25 cellular contexts compared by ENCODE assay signal in genomic region chr7:92794386-92794785, GRCh38. TPM values are rescaled to one million over a fixed set of nuclear protein-coding genes. Genes with fewer than 3 reads are reported as not detected.
DNase-seq lines count a peak whose midpoint lies in the region; ATAC-seq, FAIRE-seq and TF ChIP-seq lines count a peak whose summit lies in the region.
"Had no signal": no experiment of that assay in that cellular context is flagged by ENCODE, and none has a peak within 500 bp of the region (broad histone marks: within the 10 kb centered on the region; RNA-seq: fewer than 3 reads in every experiment).

No MANE protein-coding gene starts in this region.

- no peak for TF ChIP-seq RAD21 in IMR-90 (IDR thresholded peaks at IDR 0.05; ENCODE audit: low read length)

- H3K4me1 ChIP-seq in IMR-90 (ENCODE audit: control insufficient read depth, insufficient read depth, low read length) = peaks cover 30% of the 10 kb centered on the region
- H3K4me1 ChIP-seq in hepatocyte (ENCODE audit: insufficient read depth) = peaks cover 22% of the 10 kb centered on the region
- H3K4me1 ChIP-seq in naive thymus-derived CD4-positive, alpha-beta T cell (ENCODE audit: control insufficient read depth in 2 of 2, insufficient read depth in 2 of 2, low read length in 2 of 2) = peaks cover 0 to 3% of the 10 kb centered on the region in 2 donors
- H3K4me1 ChIP-seq in PC-3 (ENCODE audit: insufficient read depth, low read length) = peaks cover 5% of the 10 kb centered on the region; the same call in 1 of the 2 replicates

- POLR2A ChIA-PET in IMR-90 (lab: Charles Lee; ENCODE audit: unreplicated experiment) (no interaction called here), PC-3 (lab: Charles Lee; ENCODE audit: unreplicated experiment) (no interaction called here)
- POLR2A ChIA-PET in naive thymus-derived CD4-positive, alpha-beta T cell (lab: Charles Lee) = no interaction called here

- H2BK15ac ChIP-seq in IMR-90 (ENCODE audit: low read depth, low read length) = no peak overlapping the region

- no peak overlapping the region for H3K4me3 Mint-ChIP-seq in naive thymus-derived CD4-positive, alpha-beta T cell
- H3K4me3 Mint-ChIP-seq: CD4-positive, alpha-beta T cell; dendritic cell treated with granulocyte-macrophage colony-stimulating factor and Interleukin-4, amounts not matched to agents 40 ng/mL and 50 ng/mL, for 4 days; stimulated activated memory B cell treated with anti-CD40 and anti-IgM and Interleukin-4, amounts not matched to agents 10 μg/mL and 1 μg/mL and 100 μg/mL, for 72 hours; T-helper 2 cell treated with Interferon-gamma antibody and Interleukin-4, amounts not matched to agents 5 μg/mL and 100 μg/mL, for 36 hours had no signal

- H4K20me1 ChIP-seq in IMR-90 (ENCODE audit: insufficient read depth, low read length) (peaks cover 69% of the 10 kb centered on the region), hepatocyte (ENCODE audit: insufficient read depth, poor library complexity, severe bottlenecking) (peaks cover 8% of the 10 kb centered on the region), PC-3 (ENCODE audit: low read length) (no peaks in the 10 kb centered on the region)

- H3K36me3 ChIP-seq in IMR-90 (ENCODE audit: control insufficient read depth, insufficient read depth, low read length) = 0 out of 2 replicates have a peak, but pooled peaks cover 3% of the 10 kb centered on the region
- no peaks in the 10 kb centered on the region for H3K36me3 ChIP-seq in hepatocyte (replicated peaks; ENCODE audit: insufficient read depth, low read depth)
- H3K36me3 ChIP-seq in naive thymus-derived CD4-positive, alpha-beta T cell (ENCODE audit: control insufficient read depth in 2 of 3, insufficient read depth in 3 of 3, low read length in 3 of 3) = no peaks in the 10 kb centered on the region
- no peaks in the 10 kb centered on the region; the same call in 1 of the 2 replicates for H3K36me3 ChIP-seq in PC-3 (ENCODE audit: low read depth, low read length)
- H3K36me3 ChIP-seq: cardiac muscle cell had no signal

- H3K9me2 ChIP-seq in hepatocyte (replicated peaks; ENCODE audit: insufficient read depth) (no peaks in the 10 kb centered on the region), PC-3 (replicated peaks; ENCODE audit: low read length) (no peaks in the 10 kb centered on the region)

- no peaks in the 10 kb centered on the region for H3K27me3 Mint-ChIP-seq in naive thymus-derived CD4-positive, alpha-beta T cell
- H3K27me3 Mint-ChIP-seq: CD4-positive, alpha-beta T cell; dendritic cell treated with granulocyte-macrophage colony-stimulating factor and Interleukin-4, amounts not matched to agents 40 ng/mL and 50 ng/mL, for 4 days; progenitor cell of endocrine pancreas; stimulated activated memory B cell treated with anti-CD40 and anti-IgM and Interleukin-4, amounts not matched to agents 10 μg/mL and 1 μg/mL and 100 μg/mL, for 72 hours had no signal

- TF ChIP-seq CTCF in IMR-90 (conservative IDR thresholded peaks at IDR 0.05; ENCODE audit: low read depth, low read length) (no peak), hepatocyte (IDR thresholded peaks at IDR 0.05; ENCODE audit: poor library complexity) (no peak), PC-3 (conservative IDR thresholded peaks at IDR 0.05; ENCODE audit: low read depth, low read length) (no peak)

- H3K4me2 ChIP-seq in IMR-90 (ENCODE audit: low read depth, low read length) (no peak overlapping the region), hepatocyte (no peak overlapping the region), PC-3 (ENCODE audit: low read length) (no peak overlapping the region)

- peaks cover 5 to 38% (median 12%) of the 10 kb centered on the region in 5 donors for H3K36me3 Mint-ChIP-seq in naive thymus-derived CD4-positive, alpha-beta T cell

- no peak overlapping the region for H3K56ac ChIP-seq in IMR-90 (ENCODE audit: extremely low read depth, insufficient read depth, low read length)

- H3K14ac ChIP-seq in IMR-90 (replicated peaks; ENCODE audit: low read depth, low read length) = peak overlapping the region; percentile 34; the same call in 1 of the 2 replicates

- H3K23ac ChIP-seq in IMR-90 (ENCODE audit: low read depth, low read length) = peak overlapping the region; percentile 14

- no peak overlapping the region for H3K27ac Mint-ChIP-seq in naive thymus-derived CD4-positive, alpha-beta T cell
- H3K27ac Mint-ChIP-seq: CD4-positive, alpha-beta T cell; dendritic cell treated with granulocyte-macrophage colony-stimulating factor and Interleukin-4, amounts not matched to agents 40 ng/mL and 50 ng/mL, for 4 days; progenitor cell of endocrine pancreas; stimulated activated memory B cell treated with anti-CD40 and anti-IgM and Interleukin-4, amounts not matched to agents 10 μg/mL and 1 μg/mL and 100 μg/mL, for 72 hours; T-helper 2 cell treated with Interferon-gamma antibody and Interleukin-4, amounts not matched to agents 5 μg/mL and 100 μg/mL, for 36 hours had no signal

- dilution Hi-C loops in IMR-90 (cut with HindIII; ENCODE audit: low sequenced_read_pairs, unreplicated experiment) = no loop called here

- H2AFZ ChIP-seq in IMR-90 (replicated peaks; ENCODE audit: low read length, poor library complexity) (no peak overlapping the region), hepatocyte (no peak overlapping the region), PC-3 (ENCODE audit: low read length) (no peak overlapping the region)

- H3K9ac ChIP-seq in IMR-90 (ENCODE audit: low read depth, low read length) = no peak overlapping the region
- no peak overlapping the region for H3K9ac ChIP-seq in PC-3 (ENCODE audit: low read length)

- FAIRE-seq in GM12891 (lab: Jason Lieb, UNC) = no peak
- FAIRE-seq: endothelial cell of umbilical vein had no signal

- peaks cover 15 to 67% of the 10 kb centered on the region in 2 experiments; a peak in 3 of 4 replicates for H3K79me1 ChIP-seq in IMR-90 (ENCODE audit: low read depth in 1 of 2, low read length in 2 of 2)

- H4K91ac ChIP-seq in IMR-90 (ENCODE audit: insufficient read depth, low read depth, low read length) = no peak overlapping the region

- no TSS peak for BruUV-seq in IMR-90 (replicated peaks; lab: Mats Ljungman, UMichigan)
- BruUV-seq in PC-3 (replicated peaks; lab: Mats Ljungman, UMichigan) = no TSS peak

- H3K27me3 ChIP-seq in IMR-90 (ENCODE audit: control insufficient read depth, insufficient read depth, low read length) (no peaks in the 10 kb centered on the region), hepatocyte (no peaks in the 10 kb centered on the region), PC-3 (ENCODE audit: low read length) (no peaks in the 10 kb centered on the region)
- no peaks in the 10 kb centered on the region for H3K27me3 ChIP-seq in naive thymus-derived CD4-positive, alpha-beta T cell (ENCODE audit: control insufficient read depth in 2 of 2, insufficient read depth in 2 of 2, low read length in 2 of 2)
- H3K27me3 ChIP-seq: cardiac muscle cell had no signal

- no peak for TF ChIP-seq POLR2A in IMR-90 (IDR thresholded peaks at IDR 0.05; ENCODE audit: low read depth, low read length)
- no peak for TF ChIP-seq POLR2A in GM12891 (IDR thresholded peaks at IDR 0.05; ENCODE audit: low read depth, low read length)

- peaks cover 0 to 47% (median 34%) of the 10 kb centered on the region in 7 donors for H3K4me1 Mint-ChIP-seq in naive thymus-derived CD4-positive, alpha-beta T cell

- peak overlapping the region; percentile 65 for H2BK5ac ChIP-seq in IMR-90 (ENCODE audit: low read depth, low read length, poor library complexity, severe bottlenecking)

- ATAC-seq in IMR-90 (ENCODE audit: low read depth) = no peak
- ATAC-seq in naive thymus-derived CD4-positive, alpha-beta T cell = no peak
- no peak for ATAC-seq in PC-3
- ATAC-seq: HCT116; left ventricle myocardium superior; stimulated activated memory B cell treated with anti-CD40 and anti-IgM and Interleukin-4, amounts not matched to agents 10 μg/mL and 1 μg/mL and 100 μg/mL, for 72 hours had no signal

- intact Hi-C loops in IMR-90 (cut with micrococcal nuclease) (no loop called here), PC-3 (cut with micrococcal nuclease) (no loop called here)
- intact Hi-C loops in naive thymus-derived CD4-positive, alpha-beta T cell (cut with micrococcal nuclease) = no loop called here

- H3K4ac ChIP-seq in IMR-90 (ENCODE audit: low read depth, low read length) = no peak overlapping the region

- H3K79me2 ChIP-seq in hepatocyte (peaks cover 98% of the 10 kb centered on the region), PC-3 (ENCODE audit: low read length) (peaks cover 82% of the 10 kb centered on the region)

- CTCF ChIA-PET in IMR-90 (lab: Yijun Ruan, JAX) (interaction anchor here (1.6 kb wide), 1 partner anchor 10 kb away, joined by 3 read pairs; no protein-coding TSS in a partner anchor), PC-3 (lab: Charles Lee) (no interaction called here)
- CTCF ChIA-PET in naive thymus-derived CD4-positive, alpha-beta T cell (lab: Charles Lee) = no interaction called here

- H3F3A ChIP-seq in PC-3 (ENCODE audit: low read length, unreplicated experiment) = no peaks in the 10 kb centered on the region

- peak overlapping the region; percentile 27 for H3K18ac ChIP-seq in IMR-90 (ENCODE audit: low read depth, low read length)

- no peaks in the 10 kb centered on the region for H3K9me3 ChIP-seq in IMR-90 (ENCODE audit: control insufficient read depth, insufficient read depth, low read length)
- H3K9me3 ChIP-seq in hepatocyte (ENCODE audit: low read depth) = no peaks in the 10 kb centered on the region
- no peaks in the 10 kb centered on the region for H3K9me3 ChIP-seq in naive thymus-derived CD4-positive, alpha-beta T cell (ENCODE audit: control insufficient read depth in 2 of 3, low read length in 3 of 3)
- no peaks in the 10 kb centered on the region for H3K9me3 ChIP-seq in PC-3 (ENCODE audit: low read length)

- H3K27ac ChIP-seq in IMR-90 (ENCODE audit: insufficient read depth, low read length) = no peak overlapping the region
- H3K27ac ChIP-seq in hepatocyte = peak overlapping the region; percentile 17
- no peak overlapping the region for H3K27ac ChIP-seq in naive thymus-derived CD4-positive, alpha-beta T cell (ENCODE audit: low read depth, low read length)
- no peak overlapping the region for H3K27ac ChIP-seq in PC-3 (ENCODE audit: low read length)
- H3K27ac ChIP-seq: cardiac muscle cell had no signal

- in situ Hi-C loops in IMR-90 (cut with MboI; ENCODE audit: low sequenced_read_pairs) = no loop called here

- no peak overlapping the region for H2AK9ac ChIP-seq in IMR-90 (replicated peaks; ENCODE audit: low read depth, low read length, poor library complexity)

- H4K8ac ChIP-seq in IMR-90 (ENCODE audit: low read depth in 2 of 2, low read length in 2 of 2) = 0 out of 4 replicates have a peak overlapping the region, but pooled peaks of 1 of the 2 experiments have one; percentile 19

- no peak overlapping the region for H3K4me3 ChIP-seq in IMR-90 (ENCODE audit: insufficient read depth, low read depth, low read length)
- no peak overlapping the region for H3K4me3 ChIP-seq in hepatocyte
- H3K4me3 ChIP-seq in naive thymus-derived CD4-positive, alpha-beta T cell (ENCODE audit: low read length) = no peak overlapping the region
- H3K4me3 ChIP-seq in PC-3 (ENCODE audit: low read length) = no peak overlapping the region
- H3K4me3 ChIP-seq: cardiac muscle cell had no signal

- H2BK20ac ChIP-seq in IMR-90 (ENCODE audit: low read depth, low read length) = no peak overlapping the region

- peak; percentile 88 for DNase-seq in DMS 273 (lab: John Stamatoyannopoulos, UW; ENCODE audit: unreplicated experiment)
- DNase-seq in IMR-90 = no peak
- DNase-seq in SK-N-DZ (ENCODE audit: low spot score) = peak; percentile 34
- DNase-seq in hepatocyte (ENCODE audit: low spot score) = no peak
- no peak for DNase-seq in NOMO-1 (lab: John Stamatoyannopoulos, UW; ENCODE audit: unreplicated experiment in 2 of 2)
- DNase-seq in GM12891 (ENCODE audit: insufficient read length, low spot score) = no peak
- DNase-seq in naive thymus-derived CD4-positive, alpha-beta T cell = no peak
- no peak for DNase-seq in PC-3
- DNase-seq: activated CD4-positive, alpha-beta T cell treated with anti-CD3 and anti-CD28 coated beads, Interleukin-2, amount 50 U/mL, for 4 hours; activated gamma-delta T cell treated with Interleukin-2 at 50 U/mL for 16 hours; activated T-cell treated with anti-CD3 and anti-CD28 coated beads for 4 hours; amniotic stem cell; CD4-positive, alpha-beta T cell; GF-D8; hippocampal formation; left ventricle myocardium superior; NCI-H2081; stimulated activated CD4-positive, alpha-beta T cell treated with anti-CD3 and anti-CD28 coated beads, Interleukin-2, amount 100 ng/mL, for 24 hours had no signal

- no peak overlapping the region for H4K5ac ChIP-seq in IMR-90 (ENCODE audit: low read depth, low read length)

- no peak overlapping the region; the same call in 1 of the 2 replicates for H2BK120ac ChIP-seq in IMR-90 (ENCODE audit: low read depth, low read length)

- peaks cover 22% of the 10 kb centered on the region for H3K9me1 ChIP-seq in IMR-90 (ENCODE audit: insufficient read depth, low read length)

- 0 out of 2 replicates have a peak overlapping the region, but pooled peaks have one; percentile 10 for H2AK5ac ChIP-seq in IMR-90 (ENCODE audit: low read depth, low read length)

- H3K9me3 Mint-ChIP-seq in naive thymus-derived CD4-positive, alpha-beta T cell = peaks cover 0 to 20% (median 5%) of the 10 kb centered on the region in 11 donors
- H3K9me3 Mint-ChIP-seq: stimulated activated memory B cell treated with anti-CD40 and anti-IgM and Interleukin-4, amounts not matched to agents 10 μg/mL and 1 μg/mL and 100 μg/mL, for 72 hours had no signal

- 86% methylated on average over 1 of the region's 4 CpGs; no CpG with 5 or more reads in 1 of the 2 experiments for WGBS in IMR-90 (ENCODE audit: extremely low coverage in 2 of 2, insufficient read length in 1 of 2), 2 experiments
- 77% methylated on average over 4 of the region's 4 CpGs for WGBS in hepatocyte (ENCODE audit: low lambda C conversion rate, missing lambda C conversion rate)

RNA-seq across cellular contexts. Expression of gene CDK6, which starts 42.0 kb away (rescaled TPM):
- total RNA-seq in IMR-90 (2012; rRNA removed) (131 and 195 TPM in 2 replicates), hepatocyte (64.5 and 69.6 TPM in 2 replicates), PC-3 (2014; rRNA removed) (38.4 and 38.7 TPM in 2 replicates)
- polyA plus RNA-seq in IMR-90 (2012; rRNA removed) (21.5 and 22.2 TPM in 2 replicates), hepatocyte (15.9 and 18.7 TPM in 2 replicates)
- polyA plus RNA-seq in IMR-90 (2012; cell fraction: cytosol; rRNA removed) = 13.8 and 26.3 TPM in 2 replicates
- 36.7 and 50.1 TPM in 2 replicates for polyA plus RNA-seq in IMR-90 (2012; cell fraction: nucleus; rRNA removed; ENCODE audit: low replicate concordance)
- 106 and 115 TPM in 2 replicates for polyA plus RNA-seq in SK-N-DZ (2014; cell fraction: cytosol; rRNA removed)
- 61.6 and 71.8 TPM in 2 replicates for polyA plus RNA-seq in SK-N-DZ (2014; cell fraction: nucleus; rRNA removed)
- 5.2 TPM for polyA plus RNA-seq in GM12891 (2012; ENCODE audit: low read depth, missing spikeins)
- 100 to 1,000 TPM in 1 of 5 experiments, 10 to 100 TPM in 4; 15.8 to 156 (median 61.9) TPM for total RNA-seq in naive thymus-derived CD4-positive, alpha-beta T cell
- polyA plus RNA-seq in naive thymus-derived CD4-positive, alpha-beta T cell = 10 to 100 TPM; 30.0 to 36.8 TPM

Comparison
In these comparisons a context has a peak if more than half of its experiments do, and no peak if none do; other contexts are left out.
1. DNase-seq: peak in DMS 273 (single experiment) and SK-N-DZ (single experiment); none in IMR-90 (single experiment), hepatocyte (single experiment), NOMO-1 (0 of 2), GM12891 (single experiment), naive thymus-derived CD4-positive, alpha-beta T cell (0 of 9) and PC-3 (single experiment).